ENCODE assay signal across 14 cellular contexts in the genomic region with DNA sequence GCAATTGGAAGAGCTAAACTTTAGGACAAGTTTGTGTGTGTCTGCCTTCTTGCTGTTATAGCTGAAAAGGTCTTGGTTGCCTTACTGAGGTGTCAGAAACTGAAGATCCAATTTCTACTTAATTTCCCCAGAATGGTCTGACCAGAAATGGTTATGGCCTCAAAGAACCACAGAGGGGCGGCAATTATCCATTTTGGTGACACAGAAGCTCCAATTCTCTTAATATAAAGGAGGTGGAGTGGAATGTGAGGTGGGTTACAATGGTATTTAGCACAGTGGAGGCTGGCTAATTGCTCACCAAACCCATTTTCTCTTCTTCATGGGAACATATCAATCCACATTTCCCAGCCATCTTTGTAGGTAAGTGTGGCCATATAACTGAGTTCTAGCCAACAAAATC.
A peak's percentile ranks its signal among the peaks of the same experiment; 100 is the strongest.
DNase-seq lines count a peak whose midpoint lies in the region; ATAC-seq, FAIRE-seq and TF ChIP-seq lines count a peak whose summit lies in the region.
"Had no signal": no experiment of that assay in that cellular context is flagged by ENCODE, and none has a peak within 500 bp of the region (broad histone marks: within the 10 kb centered on the region; RNA-seq: fewer than 3 reads in every experiment).

No MANE protein-coding gene starts in this region.

- H2AFZ ChIP-seq in DND-41 (ENCODE audit: low read depth, low read length) (no peak overlapping the region), KMS-11 (ENCODE audit: low read depth) (no peak overlapping the region), keratinocyte (ENCODE audit: control insufficient read depth, low read length) (no peak overlapping the region)

- H3K9ac ChIP-seq in DND-41 (ENCODE audit: low read depth, low read length) (no peak overlapping the region), KMS-11 (no peak overlapping the region), keratinocyte (ENCODE audit: control insufficient read depth, extremely low read depth, insufficient read depth, low read length) (no peak overlapping the region)

- DNase-seq in DND-41 (no peak), SJCRH30 (peak; percentile 3 to 54), keratinocyte (ENCODE audit: low read depth, low spot score) (no peak), G401 (ENCODE audit: low spot score) (no peak)
- DNase-seq in activated CD4-positive, alpha-beta T cell treated with anti-CD3 and anti-CD28 coated beads, Interleukin-2, amount 50 U/mL, for 48 hours: no peak
- DNase-seq: activated effector memory CD4-positive, alpha-beta T cell treated with anti-CD3 and anti-CD28 coated beads, Interleukin-2, amount 50 U/mL, for 16 hours; Peyer's patch; tibial artery had no signal

- H3K9me3 Mint-ChIP-seq in activated T-helper 17 cell treated with anti-CD3 and anti-CD28 coated beads, Interleukin-2, amount 50 U/mL, for 72 hours: peaks cover 16% of the 10 kb centered on the region

- H3K4me3 ChIP-seq in DND-41 (ENCODE audit: low read depth in 1 of 2, low read length in 2 of 2) (no peak overlapping the region), KMS-11 (IDR thresholded peaks at IDR 0.05; ENCODE audit: insufficient read depth, low read depth, low read length) (no peak overlapping the region), SJCRH30 (no peak overlapping the region), keratinocyte (ENCODE audit: control insufficient read depth in 2 of 3, extremely low read depth in 1 of 3, insufficient read depth in 2 of 3, low read depth in 1 of 3, low read length in 3 of 3) (no peak overlapping the region)
- H3K4me3 ChIP-seq: Peyer's patch, right atrium auricular region, tibial artery had no signal

- H4K20me1 ChIP-seq in DND-41 (ENCODE audit: insufficient read depth, low read length) (no peaks in the 10 kb centered on the region), KMS-11 (ENCODE audit: insufficient read depth) (no peaks in the 10 kb centered on the region), keratinocyte (ENCODE audit: control insufficient read depth, extremely low read depth, insufficient read depth, low read length) (no peaks in the 10 kb centered on the region)

- H3K4me1 Mint-ChIP-seq in activated T-helper 17 cell treated with anti-CD3 and anti-CD28 coated beads, Interleukin-2, amount 50 U/mL, for 72 hours: no peaks in the 10 kb centered on the region
- H3K4me1 Mint-ChIP-seq: memory B cell had no signal

- no peak overlapping the region for H3K27ac Mint-ChIP-seq in activated T-helper 17 cell treated with anti-CD3 and anti-CD28 coated beads, Interleukin-2, amount 50 U/mL, for 72 hours
- H3K27ac Mint-ChIP-seq: memory B cell had no signal

- dilution Hi-C loops in keratinocyte (cut with MboI; ENCODE audit: extremely low pct_ligation_motif_present, low sequenced_read_pairs): no loop called here

- no peaks in the 10 kb centered on the region for H3K27me3 Mint-ChIP-seq in activated T-helper 17 cell treated with anti-CD3 and anti-CD28 coated beads, Interleukin-2, amount 50 U/mL, for 72 hours
- H3K27me3 Mint-ChIP-seq: memory B cell had no signal

- H3K9me3 ChIP-seq in DND-41 (ENCODE audit: insufficient read depth, low read length, severe bottlenecking) (no peaks in the 10 kb centered on the region), SJCRH30 (replicated peaks) (no peaks in the 10 kb centered on the region), keratinocyte (ENCODE audit: control insufficient read depth, low read depth, low read length) (no peaks in the 10 kb centered on the region)
- H3K9me3 ChIP-seq: Peyer's patch, right atrium auricular region, tibial artery had no signal

- no peaks in the 10 kb centered on the region for H3K9me1 ChIP-seq in keratinocyte (ENCODE audit: control insufficient read depth, extremely low read depth, insufficient read depth, low read length)

- no peak overlapping the region for H3K27ac ChIP-seq in DND-41 (ENCODE audit: low read length)
- no peak overlapping the region for H3K27ac ChIP-seq in KMS-11
- no peak overlapping the region for H3K27ac ChIP-seq in SJCRH30
- H3K27ac ChIP-seq in keratinocyte (ENCODE audit: control insufficient read depth, insufficient read depth, low read length): no peak overlapping the region
- H3K27ac ChIP-seq: Peyer's patch, right atrium auricular region, tibial artery had no signal

- H3K4me3 Mint-ChIP-seq in activated T-helper 17 cell treated with anti-CD3 and anti-CD28 coated beads, Interleukin-2, amount 50 U/mL, for 72 hours: no peak overlapping the region
- H3K4me3 Mint-ChIP-seq: memory B cell had no signal

- H3K36me3 Mint-ChIP-seq in activated T-helper 17 cell treated with anti-CD3 and anti-CD28 coated beads, Interleukin-2, amount 50 U/mL, for 72 hours (ENCODE audit: low read depth): no peaks in the 10 kb centered on the region
- H3K36me3 Mint-ChIP-seq: memory B cell had no signal

- no peaks in the 10 kb centered on the region for H3K36me3 ChIP-seq in DND-41 (ENCODE audit: insufficient read depth, low read length)
- H3K36me3 ChIP-seq in KMS-11 (ENCODE audit: insufficient read depth): no peaks in the 10 kb centered on the region
- H3K36me3 ChIP-seq in SJCRH30: no peaks in the 10 kb centered on the region
- no peaks in the 10 kb centered on the region for H3K36me3 ChIP-seq in keratinocyte (ENCODE audit: control insufficient read depth in 2 of 2, extremely low read depth in 1 of 2, insufficient read depth in 2 of 2, low read length in 2 of 2)
- H3K36me3 ChIP-seq: Peyer's patch, right atrium auricular region, tibial artery had no signal

- H3K79me2 ChIP-seq in DND-41 (ENCODE audit: insufficient read depth, low read length) (no peaks in the 10 kb centered on the region), KMS-11 (ENCODE audit: insufficient read depth, low read depth) (no peaks in the 10 kb centered on the region), keratinocyte (ENCODE audit: control insufficient read depth, insufficient read depth, low read length) (no peaks in the 10 kb centered on the region)

- ATAC-seq in DND-41 (ENCODE audit: insufficient read depth, low read depth) (no peak), GM19351 (IDR thresholded peaks at IDR 0.05; ENCODE audit: unreplicated experiment) (no peak)
- no peak for ATAC-seq in activated T-helper 17 cell treated with anti-CD3 and anti-CD28 coated beads, Interleukin-2, amount 50 U/mL, for 72 hours (replicated peaks)

- no peak for FAIRE-seq in keratinocyte (lab: Jason Lieb, UNC)
- FAIRE-seq: GM18507 had no signal

- no peaks in the 10 kb centered on the region for H3K4me1 ChIP-seq in DND-41 (ENCODE audit: insufficient read depth, low read length)
- no peaks in the 10 kb centered on the region for H3K4me1 ChIP-seq in KMS-11 (ENCODE audit: low read depth, poor library complexity, severe bottlenecking)
- no peaks in the 10 kb centered on the region for H3K4me1 ChIP-seq in SJCRH30
- H3K4me1 ChIP-seq in keratinocyte (ENCODE audit: control insufficient read depth, extremely low read depth, insufficient read depth, low read length): no peaks in the 10 kb centered on the region
- H3K4me1 ChIP-seq: Peyer's patch, right atrium auricular region, tibial artery had no signal

- in situ Hi-C loops in G401 (cut with HindIII; ENCODE audit: low sequenced_read_pairs): no loop called here

- H3K27me3 ChIP-seq in DND-41 (ENCODE audit: insufficient read depth, low read length, poor library complexity) (no peaks in the 10 kb centered on the region), KMS-11 (ENCODE audit: insufficient read depth, low read depth) (no peaks in the 10 kb centered on the region), SJCRH30 (no peaks in the 10 kb centered on the region), keratinocyte (ENCODE audit: control insufficient read depth, extremely low read depth, insufficient read depth, low read length) (no peaks in the 10 kb centered on the region)
- H3K27me3 ChIP-seq: Peyer's patch, right atrium auricular region, tibial artery had no signal

- H3K4me2 ChIP-seq in DND-41 (ENCODE audit: insufficient read depth, low read length) (no peak overlapping the region), KMS-11 (no peak overlapping the region), keratinocyte (ENCODE audit: control insufficient read depth, extremely low read depth, insufficient read depth, low read depth, low read length) (no peak overlapping the region)

- TF ChIP-seq CTCF in DND-41 (IDR thresholded peaks at IDR 0.05; ENCODE audit: borderline replicate concordance, extremely low read depth, low read length, poor library complexity, severe bottlenecking) (peak; percentile 30), KMS-11 (conservative IDR thresholded peaks at IDR 0.05; ENCODE audit: low read depth, low read length) (0 out of 2 replicates have a peak, but pooled peaks have one; percentile 15), keratinocyte (optimal IDR thresholded peaks at IDR 0.05 in 1 of 3, IDR thresholded peaks at IDR 0.05 in 1 of 3, conservative IDR thresholded peaks at IDR 0.05 in 1 of 3; ENCODE audit: extremely low read depth in 1 of 3, insufficient read depth in 2 of 3, low read length in 3 of 3) (peak; percentile 29 to 42 (median 32))

Comparison
In these comparisons a context has a peak if more than half of its experiments do, and no peak if none do; other contexts are left out.
1. DNase-seq: peak in SJCRH30 (2 of 2); none in DND-41 (single experiment), keratinocyte (single experiment), G401 (single experiment) and activated CD4-positive, alpha-beta T cell treated with anti-CD3 and anti-CD28 coated beads, Interleukin-2, amount 50 U/mL, for 48 hours (0 of 2).
2. Peak in every context shown above with its lines, with median percentiles within 50 percentile points of each other: CTCF ChIP-seq.